ENCODE assay signal across 15 cellular contexts in the genomic region with DNA sequence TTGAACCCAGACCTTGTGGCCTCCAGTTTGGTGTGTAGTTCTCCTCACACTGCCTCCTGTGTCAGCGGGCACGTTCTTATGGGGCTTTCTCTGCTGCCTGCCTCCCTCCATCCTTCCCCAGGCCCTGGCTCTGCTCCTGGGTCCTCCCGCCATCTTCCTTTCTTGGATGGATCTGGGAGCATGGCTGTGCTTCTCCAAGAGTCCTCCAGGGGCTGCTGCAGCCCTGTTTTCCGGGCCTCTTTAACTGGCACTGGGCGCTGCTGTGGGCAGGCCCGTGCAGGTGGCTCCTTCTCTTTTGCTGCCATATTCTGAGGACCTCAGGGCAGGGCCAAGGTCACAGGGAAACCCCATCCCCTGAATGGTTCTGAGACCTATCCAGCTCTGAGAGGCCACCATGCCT. TPM values are rescaled to one million over a fixed set of nuclear protein-coding genes. Genes with fewer than 3 reads are reported as not detected.
A peak's percentile ranks its signal among the peaks of the same experiment; 100 is the strongest.
DNase-seq lines count a peak whose midpoint lies in the region; ATAC-seq and TF ChIP-seq lines count a peak whose summit lies in the region.
"Had no signal": no experiment of that assay in that cellular context is flagged by ENCODE, and none has a peak within 500 bp of the region (broad histone marks: within the 10 kb centered on the region; RNA-seq: fewer than 3 reads in every experiment).

No MANE protein-coding gene starts in this region.

- no peak overlapping the region for H2BK5ac ChIP-seq in H9 (ENCODE audit: insufficient read length, low read length)

- H2AFZ ChIP-seq in H9 (ENCODE audit: low read length) (no peak overlapping the region), hepatocyte (no peak overlapping the region)

- H3K23ac ChIP-seq in H9 (ENCODE audit: insufficient read length, low read depth, low read length), result no peak overlapping the region

- ATAC-seq in HG02852 (IDR thresholded peaks at IDR 0.05; ENCODE audit: unreplicated experiment) (no peak), GM21619 (IDR thresholded peaks at IDR 0.05; ENCODE audit: unreplicated experiment) (no peak)
- ATAC-seq: stimulated activated effector memory CD8-positive, alpha-beta T cell treated with anti-CD3 and anti-CD28 coated beads, Interleukin-12 subunit alpha, Interleukin-12 subunit beta, amount 100 ng/mL, for 72 hours had no signal

- H3K9ac ChIP-seq in H9 (ENCODE audit: extremely low read depth, insufficient read length, low read length), result no peak overlapping the region

- H3K4me1 ChIP-seq in H9 (ENCODE audit: insufficient read depth, low read length), result no peaks in the 10 kb centered on the region
- no peaks in the 10 kb centered on the region for H3K4me1 ChIP-seq in hepatocyte (ENCODE audit: insufficient read depth)
- H3K4me1 ChIP-seq: HAP-1 had no signal

- H4K91ac ChIP-seq in H9 (ENCODE audit: insufficient read length, low read depth, low read length), result no peak overlapping the region

- no peak overlapping the region for H3K27ac ChIP-seq in H9 (ENCODE audit: insufficient read length, low read depth, low read length)
- H3K27ac ChIP-seq in hepatocyte, result no peak overlapping the region
- H3K27ac ChIP-seq: neutrophil had no signal

- H3K79me2 ChIP-seq in H9 (ENCODE audit: insufficient read depth, low read length), result no peaks in the 10 kb centered on the region
- no peaks in the 10 kb centered on the region for H3K79me2 ChIP-seq in hepatocyte

- H2BK20ac ChIP-seq in H9 (ENCODE audit: low read depth, low read length, poor library complexity, severe bottlenecking), result no peak overlapping the region

- H3K4me2 ChIP-seq in H9 (ENCODE audit: insufficient read depth, insufficient read length, low read length), result no peak overlapping the region
- H3K4me2 ChIP-seq in hepatocyte, result no peak overlapping the region

- H3K79me1 ChIP-seq in H9 (ENCODE audit: insufficient read depth, low read depth, low read length, poor library complexity, severe bottlenecking), result no peaks in the 10 kb centered on the region

- H3K9me3 Mint-ChIP-seq in H9, result no peaks in the 10 kb centered on the region; a peak in 1 of 5 replicates

- TF ChIP-seq CTCF in H9 (conservative IDR thresholded peaks at IDR 0.05) (peak; percentile 72), hepatocyte (IDR thresholded peaks at IDR 0.05; ENCODE audit: poor library complexity) (peak; percentile 17)

- no peaks in the 10 kb centered on the region for H3K23me2 ChIP-seq in H9 (ENCODE audit: insufficient read length, low read depth, low read length, poor library complexity, severe bottlenecking)

- no peaks in the 10 kb centered on the region for H3K9me2 ChIP-seq in hepatocyte (replicated peaks; ENCODE audit: insufficient read depth)

- H2AK5ac ChIP-seq in H9 (ENCODE audit: insufficient read length, low read length), result no peak overlapping the region

- peaks cover 3% of the 10 kb centered on the region for H3K27me3 Mint-ChIP-seq in H9 (ENCODE audit: low read depth)

- H3K4me1 Mint-ChIP-seq in H9, result peaks cover 22 to 26% of the 10 kb centered on the region in 2 experiments

- H4K20me1 ChIP-seq in H9 (ENCODE audit: control insufficient read depth, insufficient read depth, insufficient read length), result no peaks in the 10 kb centered on the region
- no peaks in the 10 kb centered on the region for H4K20me1 ChIP-seq in hepatocyte (ENCODE audit: insufficient read depth, poor library complexity, severe bottlenecking)

- no peak overlapping the region for H3K14ac ChIP-seq in H9 (ENCODE audit: insufficient read depth, low read length)

- no peak overlapping the region for H3K56ac ChIP-seq in H9 (ENCODE audit: insufficient read length, low read depth, low read length)

- no peak overlapping the region for H3K18ac ChIP-seq in H9 (ENCODE audit: insufficient read length, low read depth, low read length)

- no peak overlapping the region for H3T11ph ChIP-seq in H9 (ENCODE audit: low read length)

- H3K27me3 ChIP-seq in H9 (ENCODE audit: insufficient read depth, low read length) (no peaks in the 10 kb centered on the region), hepatocyte (no peaks in the 10 kb centered on the region)
- H3K27me3 ChIP-seq: neutrophil had no signal

- H4K8ac ChIP-seq in H9 (replicated peaks; ENCODE audit: insufficient read length, low read depth, low read length), result no peak overlapping the region

- H3K4me3 Mint-ChIP-seq in H9, result no peak overlapping the region
- H3K4me3 Mint-ChIP-seq: immature natural killer cell; stimulated activated effector memory CD8-positive, alpha-beta T cell treated with anti-CD3 and anti-CD28 coated beads, Interleukin-12 subunit alpha, Interleukin-12 subunit beta, amount 100 ng/mL, for 72 hours had no signal

- no peaks in the 10 kb centered on the region; a peak in 1 of 7 replicates for H3K36me3 Mint-ChIP-seq in H9 (ENCODE audit: insufficient read depth in 1 of 3, low read depth in 3 of 3)
- H3K36me3 Mint-ChIP-seq: stimulated activated effector memory CD8-positive, alpha-beta T cell treated with anti-CD3 and anti-CD28 coated beads, Interleukin-12 subunit alpha, Interleukin-12 subunit beta, amount 100 ng/mL, for 72 hours had no signal

- no CpG with 5 or more reads among the region's 6 CpGs for WGBS in H9 (ENCODE audit: extremely low coverage, insufficient read length, low lambda C conversion rate)
- 76% methylated on average over 6 of the region's 6 CpGs for WGBS in hepatocyte (ENCODE audit: low lambda C conversion rate, missing lambda C conversion rate)

- no peaks in the 10 kb centered on the region for H3K36me3 ChIP-seq in hepatocyte (replicated peaks; ENCODE audit: insufficient read depth, low read depth)
- H3K36me3 ChIP-seq: HAP-1, neutrophil had no signal

- H3K9me3 ChIP-seq in H9 (ENCODE audit: control insufficient read depth, low read depth, low read length) (no peaks in the 10 kb centered on the region), hepatocyte (ENCODE audit: low read depth) (no peaks in the 10 kb centered on the region)
- H3K9me3 ChIP-seq: HAP-1, neutrophil had no signal

- no peak overlapping the region for H2BK120ac ChIP-seq in H9 (ENCODE audit: low read depth, low read length, poor library complexity, severe bottlenecking)

- no peak overlapping the region for H2BK15ac ChIP-seq in H9 (ENCODE audit: low read depth, low read length)

- no peak overlapping the region for H3K27ac Mint-ChIP-seq in H9
- H3K27ac Mint-ChIP-seq: immature natural killer cell; stimulated activated effector memory CD8-positive, alpha-beta T cell treated with anti-CD3 and anti-CD28 coated beads, Interleukin-12 subunit alpha, Interleukin-12 subunit beta, amount 100 ng/mL, for 72 hours had no signal

- H3K4ac ChIP-seq in H9 (ENCODE audit: low read depth, low read length), result no peak overlapping the region

- DNase-seq in D341Med (ENCODE audit: low spot score) (peak; percentile 50), H9 (peak; percentile 72), RPMI7951 (ENCODE audit: low read depth) (peak; percentile 15), hepatocyte (ENCODE audit: low spot score) (no peak), LoVo (ENCODE audit: low spot score) (no peak)
- no peak for DNase-seq in stimulated activated CD4-positive, alpha-beta T cell treated with anti-CD3 and anti-CD28 coated beads, Interleukin-1b, Interleukin-23, amount 100 ng/mL, for 48 hours
- DNase-seq: Calu3, immature natural killer cell, NCI-H2081 had no signal

- no peak overlapping the region for H4K5ac ChIP-seq in H9 (ENCODE audit: insufficient read length, low read depth, low read length)

- no peak overlapping the region for H2BK12ac ChIP-seq in H9 (ENCODE audit: insufficient read length, low read depth, low read length)

- no peak overlapping the region for H3K4me3 ChIP-seq in hepatocyte
- H3K4me3 ChIP-seq: HAP-1 had no signal

RNA-seq across cellular contexts. Expression of a gene that starts 17.8 kb away (rescaled TPM):
- 4.3 and 4.5 TPM in 2 replicates for total RNA-seq in H9 (2021)
- total RNA-seq in RPMI7951 (2014; rRNA removed; shearing (Covaris generic)), result 4.4 and 4.6 TPM in 2 replicates
- 4.8 and 7.1 TPM in 2 replicates for total RNA-seq in hepatocyte
- 3.7 and 7.1 TPM in 2 replicates for polyA plus RNA-seq in hepatocyte
- polyA plus RNA-seq: endothelial cell of umbilical vein had no signal

Comparison
In these comparisons a context has a peak if more than half of its experiments do, and no peak if none do; other contexts are left out.
1. DNase-seq: peak in D341Med (single experiment), H9 (single experiment) and RPMI7951 (single experiment); none in hepatocyte (single experiment), stimulated activated CD4-positive, alpha-beta T cell treated with anti-CD3 and anti-CD28 coated beads, Interleukin-1b, Interleukin-23, amount 100 ng/mL, for 48 hours (single experiment) and LoVo (single experiment).